Comparison of ENCODE assay signal across 8 cellular contexts in the genomic region with DNA sequence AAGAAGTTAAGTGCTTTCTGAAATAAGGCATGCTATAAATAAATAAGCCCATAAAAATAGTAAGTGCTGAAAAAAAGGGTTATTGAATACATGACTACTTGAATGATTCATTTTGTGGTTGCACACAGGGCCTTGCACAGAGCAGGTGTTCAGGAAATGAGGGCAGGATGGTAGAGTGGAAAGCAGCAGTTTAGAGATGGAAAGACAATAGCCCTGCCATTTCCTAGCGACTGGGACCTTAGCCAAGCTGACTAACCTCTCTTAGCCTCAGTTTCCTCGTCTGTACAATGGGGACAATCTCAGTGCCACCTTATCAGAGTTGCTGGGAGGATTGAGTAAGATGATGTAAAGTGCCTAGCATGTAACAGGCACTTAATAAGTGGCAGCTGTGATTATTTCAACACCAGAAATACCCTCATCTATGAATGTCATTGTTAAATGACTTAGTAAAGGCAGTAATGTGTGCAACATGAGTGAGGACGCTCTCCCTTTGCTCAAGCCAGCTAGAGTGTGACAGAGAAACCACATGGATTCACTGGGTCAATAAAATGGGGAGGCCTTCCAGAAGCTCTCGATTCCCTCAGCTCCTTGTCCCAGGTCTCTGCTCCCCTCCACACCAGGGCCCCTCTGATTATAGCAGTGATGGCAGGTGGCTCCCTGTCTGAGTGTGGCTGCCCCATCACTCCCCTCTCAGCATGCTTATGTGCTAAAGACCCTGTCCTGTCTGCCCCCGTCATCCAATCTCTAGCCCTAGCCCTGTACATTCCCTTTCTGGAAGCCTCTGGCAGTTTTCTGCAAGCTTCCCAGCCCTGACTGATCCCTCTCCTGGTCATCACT. TPM values are rescaled to one million over a fixed set of nuclear protein-coding genes. Genes with fewer than 3 reads are reported as not detected.
DNase-seq lines count a peak whose midpoint lies in the region; ATAC-seq and TF ChIP-seq lines count a peak whose summit lies in the region.

No MANE protein-coding gene starts in this region.

- H3K4me1 Mint-ChIP-seq in nephron = peaks cover 26% of the 10 kb centered on the region

- H3K4me1 ChIP-seq in upper lobe of right lung = peaks cover 39% of the 10 kb centered on the region

- no peaks in the 10 kb centered on the region for H3K9me3 ChIP-seq in upper lobe of right lung

- no peak for TF ChIP-seq CTCF in astrocyte of the cerebellum (IDR thresholded peaks at IDR 0.05; ENCODE audit: low read depth, low read length, missing control alignments)
- no peak for TF ChIP-seq CTCF in nephron (IDR thresholded peaks at IDR 0.05; ENCODE audit: unreplicated experiment in 3 of 3)
- TF ChIP-seq CTCF in upper lobe of right lung (IDR thresholded peaks at IDR 0.05) = no peak

- no peaks in the 10 kb centered on the region for H3K9me3 Mint-ChIP-seq in nephron

- H3K27me3 ChIP-seq in upper lobe of right lung = no peaks in the 10 kb centered on the region

- DNase-seq in Daoy (ENCODE audit: low read depth) = peak; percentile 90
- DNase-seq in SIG-M5 (lab: John Stamatoyannopoulos, UW) = peak; percentile 87
- DNase-seq in astrocyte of the cerebellum (ENCODE audit: low read depth) = peak; percentile 46
- DNase-seq in upper lobe of right lung = no peak
- DNase-seq in NCI-H345 (lab: John Stamatoyannopoulos, UW) = no peak

- in situ Hi-C loops in astrocyte of the cerebellum (cut with HindIII; ENCODE audit: low sequenced_read_pairs) = no loop called here

- H3K4me3 ChIP-seq in astrocyte of the cerebellum (ENCODE audit: low read depth, low read length) (no peak overlapping the region), upper lobe of right lung (no peak overlapping the region)

- no peaks in the 10 kb centered on the region for H3K36me3 ChIP-seq in upper lobe of right lung

- ATAC-seq in GM21381 (IDR thresholded peaks at IDR 0.05; ENCODE audit: unreplicated experiment) = peak; percentile 65
- ATAC-seq in HG03571 (IDR thresholded peaks at IDR 0.05; ENCODE audit: unreplicated experiment) = peak; percentile 72
- ATAC-seq in upper lobe of right lung = no peak

- H3K4me3 Mint-ChIP-seq in nephron = no peak overlapping the region

- intact Hi-C loops in upper lobe of right lung (cut with DNase I) = no loop called here

- H3K27ac Mint-ChIP-seq in nephron = peak overlapping the region in 2 of 3 experiments; percentile 23 to 38

- H3K27ac ChIP-seq in upper lobe of right lung = no peak overlapping the region

- no peaks in the 10 kb centered on the region for H3K36me3 Mint-ChIP-seq in nephron (ENCODE audit: low read depth)

- peaks cover 4% of the 10 kb centered on the region for H3K27me3 Mint-ChIP-seq in nephron (ENCODE audit: low read depth)

RNA-seq across cellular contexts. Expression of gene PHF19, which starts 16.0 kb away (rescaled TPM):
- total RNA-seq in Daoy (2014; rRNA removed; shearing (Covaris generic)) = 101 and 108 TPM in 2 replicates
- 19.0 TPM for total RNA-seq in upper lobe of right lung

RNA-seq across cellular contexts. Expression of gene TRAF1, which starts 33.6 kb away (rescaled TPM):
- 8.1 and 11.6 TPM in 2 replicates for total RNA-seq in Daoy (2014; rRNA removed; shearing (Covaris generic))
- 6.0 TPM for total RNA-seq in upper lobe of right lung

RNA-seq across cellular contexts. Expression of gene PSMD5, which starts 50.2 kb away (rescaled TPM):
- total RNA-seq in Daoy (2014; rRNA removed; shearing (Covaris generic)) = 38.0 and 40.7 TPM in 2 replicates
- total RNA-seq in upper lobe of right lung = 38.2 TPM

Comparison
In these comparisons a context has a peak if more than half of its experiments do, and no peak if none do; other contexts are left out.
1. DNase-seq: peak in Daoy (single experiment), SIG-M5 (single experiment) and astrocyte of the cerebellum (single experiment); none in upper lobe of right lung (single experiment) and NCI-H345 (single experiment).